Comparison of ENCODE assay signal across 8 cellular contexts in genomic region chr22:20867179-20868099, GRCh38. TPM values are rescaled to one million over a fixed set of nuclear protein-coding genes. Genes with fewer than 3 reads are reported as not detected.
DNase-seq lines count a peak whose midpoint lies in the region; ATAC-seq lines count a peak whose summit lies in the region.

No MANE protein-coding gene starts in this region.

- ATAC-seq in Right ventricle myocardium superior (ENCODE audit: poor library complexity) (peak; percentile 81), GM19023 (IDR thresholded peaks at IDR 0.05; ENCODE audit: unreplicated experiment) (no peak), GM21717 (IDR thresholded peaks at IDR 0.05; ENCODE audit: unreplicated experiment) (no peak)

- intact Hi-C loops in Right ventricle myocardium superior (cut with DNase I) = no loop called here

- DNase-seq in GM03348 (ENCODE audit: low spot score) (peak; percentile 14), UCSD-AML1 (lab: John Stamatoyannopoulos, UW; ENCODE audit: unreplicated experiment) (peak; percentile 65), Right ventricle myocardium superior (peak; percentile 48), renal cortical epithelial cell (ENCODE audit: low read depth) (peak; percentile 56), mesenteric fat pad (ENCODE audit: low spot score) (no peak), SW480 (ENCODE audit: low spot score) (no peak)

RNA-seq across cellular contexts. Expression of gene SNAP29, which starts 8.6 kb away (rescaled TPM):
- total RNA-seq in Right ventricle myocardium superior (22.3 TPM), renal cortical epithelial cell (5.2 and 12.9 TPM in 2 replicates), mesenteric fat pad (30.8 TPM)

RNA-seq across cellular contexts. Expression of gene PI4KA, which starts 8.8 kb away (rescaled TPM):
- 38.4 TPM for total RNA-seq in Right ventricle myocardium superior
- 13.4 and 58.2 TPM in 2 replicates for total RNA-seq in renal cortical epithelial cell
- 79.1 TPM for total RNA-seq in mesenteric fat pad

RNA-seq across cellular contexts. Expression of gene CRKL, which starts 49.8 kb away (rescaled TPM):
- 50.1 TPM for total RNA-seq in Right ventricle myocardium superior
- total RNA-seq in renal cortical epithelial cell = 48.1 and 66.8 TPM in 2 replicates
- total RNA-seq in mesenteric fat pad = 46.1 TPM

Comparison
In these comparisons a context has a peak if more than half of its experiments do, and no peak if none do; other contexts are left out.
1. DNase-seq: peak in GM03348 (single experiment), UCSD-AML1 (single experiment), Right ventricle myocardium superior (single experiment) and renal cortical epithelial cell (single experiment); none in mesenteric fat pad (single experiment) and SW480 (single experiment).